In the genomic region with DNA sequence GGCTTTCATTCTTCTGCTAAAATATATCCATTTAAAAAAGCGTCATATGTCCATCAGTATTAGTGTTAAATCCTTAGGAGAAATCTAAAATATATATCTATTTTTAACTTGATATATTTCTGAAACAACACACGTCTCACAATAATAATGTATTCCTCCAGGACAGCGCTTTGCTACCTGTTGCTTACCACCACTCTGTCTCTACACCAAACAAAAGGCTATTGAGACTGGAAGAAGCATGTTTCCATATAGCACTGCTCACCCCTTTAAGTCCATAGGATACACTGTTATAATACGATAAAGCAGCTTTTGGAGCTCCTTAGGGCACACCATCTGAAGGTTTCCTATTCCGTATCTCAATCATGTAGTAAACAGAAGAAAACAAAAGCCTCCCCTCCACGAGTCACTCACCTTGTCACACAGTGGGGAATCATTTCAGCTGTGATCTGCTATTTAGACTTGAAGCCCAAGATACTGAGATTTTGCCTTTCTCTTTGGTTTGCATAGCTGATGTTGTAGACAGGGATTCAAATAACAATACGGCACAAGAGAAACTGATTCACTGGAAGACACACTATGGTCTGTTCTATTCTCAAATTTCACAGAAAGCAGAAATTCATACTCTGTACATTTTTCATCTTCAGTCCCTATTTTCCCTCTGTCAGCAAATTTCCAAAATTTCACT, we compare ENCODE assay signal across 12 cellular contexts.
DNase-seq lines count a peak whose midpoint lies in the region; ATAC-seq and TF ChIP-seq lines count a peak whose summit lies in the region.
"Had no signal": no experiment of that assay in that cellular context is flagged by ENCODE, and none has a peak within 500 bp of the region (broad histone marks: within the 10 kb centered on the region; RNA-seq: fewer than 3 reads in every experiment).

No MANE protein-coding gene starts in this region.

- H3K4me1 ChIP-seq in OCI-LY3 (ENCODE audit: low read length): peaks cover 57% of the 10 kb centered on the region
- H3K4me1 ChIP-seq in duodenal mucosa (ENCODE audit: control insufficient read depth in 1 of 2, insufficient read depth in 2 of 2, low read length in 2 of 2): peaks cover 0 to 4% of the 10 kb centered on the region in 2 donors
- H3K4me1 ChIP-seq in muscle layer of duodenum (ENCODE audit: control insufficient read depth in 1 of 2, insufficient read depth in 2 of 2, low read length in 2 of 2): peaks cover 0 to 11% of the 10 kb centered on the region in 2 donors
- H3K4me1 ChIP-seq in tibial artery: peaks cover 0 to 58% (median 10%) of the 10 kb centered on the region in 4 donors
- peaks cover 0 to 4% (median 0%) of the 10 kb centered on the region in 4 donors for H3K4me1 ChIP-seq in Peyer's patch
- H3K4me1 ChIP-seq: prostate gland had no signal

- peak overlapping the region; percentile 1 for H3K4me2 ChIP-seq in OCI-LY3 (ENCODE audit: low read length)

- H3K27ac ChIP-seq in OCI-LY3 (ENCODE audit: low read length): 0 out of 2 replicates have a peak overlapping the region, but pooled peaks have one; percentile 59
- peak overlapping the region; percentile 46 for H3K27ac ChIP-seq in duodenal mucosa (ENCODE audit: low read depth, low read length)
- H3K27ac ChIP-seq in muscle layer of duodenum (ENCODE audit: low read length): peak overlapping the region; percentile 52
- peak overlapping the region; percentile 53 to 56 for H3K27ac ChIP-seq in tibial artery
- peak overlapping the region in 2 of 4 donors; percentile 5 to 65 for H3K27ac ChIP-seq in Peyer's patch
- H3K27ac ChIP-seq: HL-60 had no signal

- H3K79me2 ChIP-seq in OCI-LY3 (ENCODE audit: low read length): peaks cover 100% of the 10 kb centered on the region

- no peak for TF ChIP-seq POLR2A in Peyer's patch (IDR thresholded peaks at IDR 0.05)

- no peak overlapping the region for H2AFZ ChIP-seq in OCI-LY3 (ENCODE audit: low read depth, low read length)

- intact Hi-C loops in tibial artery (cut with DNase I; ENCODE audit: low total_unique reads): loop anchor here (10.0 kb wide), 1 partner anchor 76 kb away; no protein-coding TSS in a partner anchor

- H3K36me3 ChIP-seq in OCI-LY3 (replicated peaks; ENCODE audit: low read depth, low read length) (peaks cover 53% of the 10 kb centered on the region), duodenal mucosa (ENCODE audit: control insufficient read depth in 1 of 2, insufficient read depth in 2 of 2, low read length in 2 of 2) (no peaks in the 10 kb centered on the region), muscle layer of duodenum (ENCODE audit: control insufficient read depth in 1 of 2, insufficient read depth in 2 of 2, low read length in 2 of 2) (no peaks in the 10 kb centered on the region), tibial artery (no peaks in the 10 kb centered on the region), Peyer's patch (no peaks in the 10 kb centered on the region)
- H3K36me3 ChIP-seq: prostate gland had no signal

- no peak for ATAC-seq in HG03342 (IDR thresholded peaks at IDR 0.05; ENCODE audit: unreplicated experiment)

- H3K27me3 ChIP-seq in OCI-LY3 (ENCODE audit: low read depth, low read length): no peaks in the 10 kb centered on the region
- no peaks in the 10 kb centered on the region for H3K27me3 ChIP-seq in duodenal mucosa (ENCODE audit: control insufficient read depth in 1 of 2, insufficient read depth in 2 of 2, low read length in 2 of 2)
- no peaks in the 10 kb centered on the region for H3K27me3 ChIP-seq in muscle layer of duodenum (ENCODE audit: low read depth, low read length)
- no peaks in the 10 kb centered on the region for H3K27me3 ChIP-seq in tibial artery
- no peaks in the 10 kb centered on the region for H3K27me3 ChIP-seq in Peyer's patch

- no peaks in the 10 kb centered on the region for H3K9me3 ChIP-seq in OCI-LY3 (ENCODE audit: insufficient read depth, low read length)
- no peaks in the 10 kb centered on the region for H3K9me3 ChIP-seq in duodenal mucosa (ENCODE audit: control insufficient read depth in 1 of 2, low read length in 2 of 2)
- no peaks in the 10 kb centered on the region for H3K9me3 ChIP-seq in muscle layer of duodenum (ENCODE audit: control insufficient read depth in 1 of 2, low read length in 2 of 2)
- no peaks in the 10 kb centered on the region for H3K9me3 ChIP-seq in tibial artery
- no peaks in the 10 kb centered on the region for H3K9me3 ChIP-seq in Peyer's patch
- H3K9me3 ChIP-seq: prostate gland had no signal

- TF ChIP-seq CTCF in OCI-LY3 (IDR thresholded peaks at IDR 0.05; ENCODE audit: low read depth, low read length) (no peak), tibial artery (IDR thresholded peaks at IDR 0.05) (no peak), Peyer's patch (IDR thresholded peaks at IDR 0.05) (no peak)

- H3K9ac ChIP-seq in OCI-LY3 (ENCODE audit: low read length) (no peak overlapping the region), duodenal mucosa (ENCODE audit: low read depth in 1 of 2, low read length in 2 of 2) (no peak overlapping the region)

- H3K4me3 ChIP-seq in OCI-LY3 (ENCODE audit: low read length) (no peak overlapping the region), duodenal mucosa (ENCODE audit: low read depth in 1 of 2, low read length in 2 of 2) (no peak overlapping the region), muscle layer of duodenum (ENCODE audit: low read depth in 1 of 2, low read length in 2 of 2) (peak overlapping the region; percentile 52 to 59), tibial artery (peak overlapping the region; percentile 40 to 42), Peyer's patch (peak overlapping the region in 1 of 4 donors; percentile 28)
- H3K4me3 ChIP-seq: prostate gland had no signal

- H4K20me1 ChIP-seq in OCI-LY3 (ENCODE audit: insufficient read depth, low read length): peaks cover 99% of the 10 kb centered on the region

- DNase-seq in tibial artery (no peak), islet precursor cell (no peak), Peyer's patch (no peak), OCI-M1 (lab: John Stamatoyannopoulos, UW) (no peak)
- DNase-seq: activated CD4-positive, alpha-beta memory T cell treated with anti-CD3 and anti-CD28 coated beads, Interleukin-2, amount 10 ng/mL, durations not matched to agents 7 days and 5 days; NCI-H187 treated with DMSO at 0.1 percent for 48 hours had no signal

Comparison
In these comparisons a context has a peak if more than half of its experiments do, and no peak if none do; other contexts are left out.
1. H3K4me3 ChIP-seq: peak in muscle layer of duodenum (2 of 2) and tibial artery (2 of 2); none in OCI-LY3 (single experiment) and duodenal mucosa (0 of 2).